ENCODE assay signal across 10 cellular contexts in the genomic region with DNA sequence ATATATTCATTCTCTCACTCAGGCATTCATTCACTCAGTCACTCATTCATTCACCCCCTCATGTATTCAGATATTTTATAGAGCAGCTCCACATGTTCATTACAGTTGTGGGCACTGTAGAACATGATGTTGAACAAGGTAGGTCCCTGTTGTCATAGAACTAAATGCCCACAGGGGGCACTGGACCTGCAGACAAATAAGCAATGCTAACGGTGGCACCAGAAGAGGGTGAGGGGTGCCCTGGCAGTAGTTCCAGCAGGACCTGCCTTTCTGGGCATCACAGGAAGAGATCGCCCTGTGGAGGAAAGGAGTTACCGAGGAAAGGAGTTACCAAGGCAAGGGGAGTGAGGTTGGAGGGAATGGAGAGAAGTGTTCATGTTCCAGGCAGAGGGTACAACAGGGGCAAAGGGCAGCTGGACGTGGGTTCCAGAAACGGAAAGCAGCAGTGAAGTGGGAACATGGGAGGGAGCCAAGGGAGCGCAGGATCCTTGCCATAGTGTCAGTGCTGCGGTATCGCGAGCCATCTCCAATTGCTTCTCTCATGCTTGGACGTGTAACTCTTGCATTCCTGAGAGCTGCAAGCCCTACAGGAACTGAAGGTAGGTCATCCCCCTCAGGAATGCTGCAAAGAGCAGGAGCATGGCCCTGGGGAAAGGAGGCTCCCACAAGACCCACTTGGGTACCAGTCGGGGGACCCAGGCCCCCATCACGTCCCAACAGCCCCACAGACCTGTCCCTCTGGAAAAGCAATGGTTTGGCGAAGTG.
A peak's percentile ranks its signal among the peaks of the same experiment; 100 is the strongest.
DNase-seq lines count a peak whose midpoint lies in the region; ATAC-seq and TF ChIP-seq lines count a peak whose summit lies in the region.
"Had no signal": no experiment of that assay in that cellular context is flagged by ENCODE, and none has a peak within 500 bp of the region (broad histone marks: within the 10 kb centered on the region; RNA-seq: fewer than 3 reads in every experiment).

No MANE protein-coding gene starts in this region.

- H3K27me3 Mint-ChIP-seq in immature natural killer cell (ENCODE audit: low read depth in 3 of 3): peaks cover 0 to 14% (median 0%) of the 10 kb centered on the region in 3 donors

- peak overlapping the region in 3 of 5 donors; percentile 55 to 63 (median 62) for H3K4me3 Mint-ChIP-seq in immature natural killer cell

- no peaks in the 10 kb centered on the region for H3K36me3 ChIP-seq in BE2C

- peaks cover 13 to 16% of the 10 kb centered on the region in 2 donors for H3K4me1 Mint-ChIP-seq in immature natural killer cell

- DNase-seq in BE2C (no peak), SK-MEL-5 (ENCODE audit: low read depth, low spot score) (peak; percentile 59), immature natural killer cell (no peak), HEK293T (ENCODE audit: extremely low spot score) (no peak)
- DNase-seq: activated B cell treated with CpG ODN at 0.5 μM for 24 hours; activated naive CD4-positive, alpha-beta T cell had no signal

- H3K4me3 ChIP-seq in BE2C (ENCODE audit: low read depth, low read length): no peak overlapping the region

- TF ChIP-seq CTCF in BE2C (IDR thresholded peaks at IDR 0.05; ENCODE audit: low read depth, low read length) (peak; percentile 47), GM12872 (IDR thresholded peaks at IDR 0.05; ENCODE audit: insufficient read depth, low read depth, low read length) (peak; percentile 36; the same call in 2 of the 3 replicates)

- ATAC-seq in GM21423 (IDR thresholded peaks at IDR 0.05; ENCODE audit: unreplicated experiment) (no peak), HG02610 (IDR thresholded peaks at IDR 0.05; ENCODE audit: unreplicated experiment) (no peak), GM19023 (IDR thresholded peaks at IDR 0.05; ENCODE audit: unreplicated experiment) (no peak)

- POLR2A ChIA-PET in HEK293T (lab: Yijun Ruan, JAX): no interaction called here

- no peak overlapping the region for H3K27ac Mint-ChIP-seq in immature natural killer cell
- H3K27ac Mint-ChIP-seq: activated B cell treated with CpG ODN at 0.5 μM for 24 hours had no signal

- peaks cover 39% of the 10 kb centered on the region for H3K4me1 ChIP-seq in BE2C

- no peaks in the 10 kb centered on the region for H3K9me3 Mint-ChIP-seq in immature natural killer cell

- H3K36me3 Mint-ChIP-seq in immature natural killer cell: peaks cover 0 to 9% (median 0%) of the 10 kb centered on the region in 3 donors

- H3K9me3 ChIP-seq in BE2C: no peaks in the 10 kb centered on the region

- H3K27me3 ChIP-seq in BE2C: no peaks in the 10 kb centered on the region

- in situ Hi-C loops in SK-MEL-5 (cut with HindIII; ENCODE audit: low pct_unique_long_range_greater_than_20kb, low sequenced_read_pairs): no loop called here

- CTCF ChIA-PET in HEK293T (lab: Yijun Ruan, JAX): no interaction called here

TF ChIP-seq in HEK293T, 16 proteins besides CTCF, POLR2A, EP300 and RAD21:
- TF ChIP-seq TARDBP (IDR thresholded peaks at IDR 0.05) (no peak), ZNF384 (IDR thresholded peaks at IDR 0.05) (no peak), BHLHE40 (IDR thresholded peaks at IDR 0.05; ENCODE audit: borderline replicate concordance) (no peak), PKNOX1 (IDR thresholded peaks at IDR 0.05) (no peak), FOXK2 (IDR thresholded peaks at IDR 0.05) (no peak), SUZ12 (IDR thresholded peaks at IDR 0.05) (no peak)
